In the genomic region with DNA sequence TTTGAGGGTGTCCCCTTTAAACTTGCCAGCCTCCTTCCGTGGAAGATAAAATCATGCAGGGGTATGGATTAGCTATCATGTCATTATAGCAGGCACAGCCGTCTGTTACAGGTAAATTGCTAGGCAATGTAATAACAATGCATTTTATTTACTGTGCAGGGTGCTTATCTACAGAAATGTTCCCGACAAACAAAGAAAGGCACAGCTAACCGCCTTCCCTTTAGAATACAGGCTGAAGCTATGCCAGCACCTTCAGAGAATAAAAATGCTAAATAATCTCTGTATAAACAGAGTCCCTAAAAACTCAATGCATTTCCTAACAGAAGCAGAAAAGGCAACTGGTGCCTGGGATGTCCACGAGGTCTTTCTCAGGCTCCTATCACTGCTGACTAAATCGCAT, we compare ENCODE assay signal across 24 cellular contexts.
DNase-seq lines count a peak whose midpoint lies in the region; ATAC-seq and TF ChIP-seq lines count a peak whose summit lies in the region.
"Had no signal": no experiment of that assay in that cellular context is flagged by ENCODE, and none has a peak within 500 bp of the region (broad histone marks: within the 10 kb centered on the region; RNA-seq: fewer than 3 reads in every experiment).

No MANE protein-coding gene starts in this region.

- TF ChIP-seq CTCF in LNCaP clone FGC (IDR thresholded peaks at IDR 0.05; ENCODE audit: control insufficient read depth, extremely low read depth, insufficient read depth) (no peak), VCaP (conservative IDR thresholded peaks at IDR 0.05) (no peak)

- H3K4me2 ChIP-seq in trophoblast cell (ENCODE audit: low read length): no peak overlapping the region
- H3K4me2 ChIP-seq: PC-9 had no signal

- H2BK5ac ChIP-seq in trophoblast cell (ENCODE audit: low read depth, low read length, poor library complexity): no peak overlapping the region

- H3K18ac ChIP-seq in trophoblast cell (ENCODE audit: low read length): no peak overlapping the region

- peak overlapping the region; percentile 34 for H3K14ac ChIP-seq in trophoblast cell (ENCODE audit: low read length)

- peak overlapping the region; percentile 43 for H4K91ac ChIP-seq in trophoblast cell (ENCODE audit: low read depth, low read length)

- no peak overlapping the region for H3K9ac ChIP-seq in trophoblast cell (ENCODE audit: low read length)

- H3K9me3 ChIP-seq in trophoblast cell (ENCODE audit: insufficient read depth, low read depth, low read length): no peaks in the 10 kb centered on the region
- H3K9me3 ChIP-seq: lower lobe of right lung, suprapubic skin had no signal

- H3K27ac ChIP-seq in VCaP (peak overlapping the region; percentile 60), trophoblast cell (ENCODE audit: low read depth, low read length) (peak overlapping the region; percentile 19)
- H3K27ac ChIP-seq: lower lobe of right lung, PC-9, suprapubic skin had no signal

- no peak overlapping the region for H2AFZ ChIP-seq in trophoblast cell (ENCODE audit: insufficient read depth, low read length, poor library complexity)
- H2AFZ ChIP-seq: PC-9 had no signal

- H3K4ac ChIP-seq in trophoblast cell (ENCODE audit: low read depth, low read length): no peak overlapping the region

- H3K79me2 ChIP-seq in trophoblast cell (ENCODE audit: control insufficient read depth, insufficient read depth, low read length, poor library complexity): peaks cover 2% of the 10 kb centered on the region

- peaks cover 14 to 17% of the 10 kb centered on the region in 2 experiments for H3K4me1 ChIP-seq in trophoblast cell (ENCODE audit: control insufficient read depth in 1 of 2, insufficient read depth in 2 of 2, low read length in 2 of 2)

- H3K23ac ChIP-seq in trophoblast cell (ENCODE audit: low read length): no peak overlapping the region

- DNase-seq in NCI-H1092 treated with DMSO at 0.1 percent for 48 hours (lab: John Stamatoyannopoulos, UW) (peak; percentile 17), NCI-H1092 (lab: John Stamatoyannopoulos, UW) (no peak), LNCaP clone FGC (ENCODE audit: low read depth) (peak; percentile 51), trophoblast cell (no peak), G401 (ENCODE audit: low spot score) (no peak)
- DNase-seq: 8988T; activated CD4-positive, alpha-beta T cell treated with anti-CD3 and anti-CD28 coated beads for 1 hour; activated CD8-positive, alpha-beta T cell treated with anti-CD3 and anti-CD28 coated beads for 36 hours; activated naive CD4-positive, alpha-beta T cell treated with anti-CD3 and anti-CD28 coated beads, Interleukin-2, amount 10 ng/mL, durations not matched to agents 7 days and 5 days; amniotic stem cell; lower lobe of right lung; midbrain; naive thymus-derived CD8-positive, alpha-beta T cell; NCI-H1048; NCI-H1930; NCI-H510A; PC-9; stimulated activated naive B cell treated with anti-CD40 and anti-IgM and Interleukin-4, amounts not matched to agents 10 μg/mL and 1 μg/mL and 100 μg/mL, for 72 hours had no signal

- H3K4me3 ChIP-seq in LNCaP clone FGC (ENCODE audit: low read depth, low read length): no peak overlapping the region
- no peak overlapping the region for H3K4me3 ChIP-seq in trophoblast cell (ENCODE audit: low read depth, low read length)
- H3K4me3 ChIP-seq: lower lobe of right lung, PC-9, suprapubic skin had no signal

- peaks cover 20% of the 10 kb centered on the region for H3K79me1 ChIP-seq in trophoblast cell (ENCODE audit: low read length)

- no peak overlapping the region for H2AK5ac ChIP-seq in trophoblast cell (ENCODE audit: low read length)

- no peaks in the 10 kb centered on the region for H3K27me3 ChIP-seq in trophoblast cell (ENCODE audit: insufficient read depth, low read length)
- H3K27me3 ChIP-seq: suprapubic skin had no signal

- H4K8ac ChIP-seq in trophoblast cell (ENCODE audit: low read depth, low read length): no peak overlapping the region

- WGBS in trophoblast cell (ENCODE audit: extremely low coverage, insufficient coverage, insufficient read length): no CpG with 5 or more reads among the region's 6 CpGs

- no peaks in the 10 kb centered on the region for H3K36me3 ChIP-seq in trophoblast cell (ENCODE audit: control insufficient read depth in 1 of 2, insufficient read depth in 2 of 2, low read length in 2 of 2)
- H3K36me3 ChIP-seq: lower lobe of right lung, suprapubic skin had no signal

- no peak for ATAC-seq in HG03469 (IDR thresholded peaks at IDR 0.05; ENCODE audit: unreplicated experiment)
- ATAC-seq in GM18867 (IDR thresholded peaks at IDR 0.05; ENCODE audit: unreplicated experiment): no peak
- ATAC-seq: activated CD8-positive, alpha-beta T cell treated with anti-CD3 and anti-CD28 coated beads for 36 hours; activated T-helper 17 cell treated with anti-CD3 and anti-CD28 coated beads, Interleukin-2, amount 50 U/mL, for 72 hours; lower lobe of right lung; naive thymus-derived CD8-positive, alpha-beta T cell; Right ventricle myocardium inferior; stimulated activated naive B cell treated with anti-CD40 and anti-IgM and Interleukin-4, amounts not matched to agents 10 μg/mL and 1 μg/mL and 100 μg/mL, for 72 hours had no signal

- peak overlapping the region; percentile 58 for H2BK120ac ChIP-seq in trophoblast cell (ENCODE audit: insufficient read depth, low read length, poor library complexity)

- H4K12ac ChIP-seq in trophoblast cell (ENCODE audit: low read depth, low read length): no peak overlapping the region

- in situ Hi-C loops in G401 (cut with HindIII; ENCODE audit: low sequenced_read_pairs): no loop called here

- H2BK12ac ChIP-seq in trophoblast cell (ENCODE audit: low read length): peak overlapping the region; percentile 30

Comparison
In these comparisons a context has a peak if more than half of its experiments do, and no peak if none do; other contexts are left out.
1. DNase-seq: peak in NCI-H1092 treated with DMSO at 0.1 percent for 48 hours (single experiment) and LNCaP clone FGC (single experiment); none in NCI-H1092 (single experiment), trophoblast cell (0 of 2) and G401 (single experiment).